Comparison of ENCODE assay signal across 8 cellular contexts in the genomic region with DNA sequence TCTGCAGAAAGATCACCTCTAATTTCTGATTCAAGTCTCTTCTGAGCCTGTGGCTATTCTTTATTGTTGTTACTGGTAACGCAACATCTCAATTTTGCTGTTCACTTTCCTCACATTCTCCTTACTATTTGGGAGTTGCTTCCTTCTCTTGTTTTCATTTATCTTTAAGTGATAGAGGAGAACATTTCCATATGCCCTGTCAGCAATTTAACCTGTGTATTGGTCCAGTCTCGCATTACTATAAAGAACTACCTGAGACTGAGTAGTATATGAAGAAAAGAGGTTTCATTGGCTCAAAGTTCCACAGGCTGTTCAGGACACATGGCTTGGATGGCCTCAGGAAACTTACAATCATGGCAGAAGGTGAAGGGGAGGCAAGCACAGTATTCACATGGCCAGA.
"Had no signal": no experiment of that assay in that cellular context is flagged by ENCODE, and none has a peak within 500 bp of the region (broad histone marks: within the 10 kb centered on the region; RNA-seq: fewer than 3 reads in every experiment).

No MANE protein-coding gene starts in this region.

- FAIRE-seq: HTR-8/SVneo had no signal

- H3K4me2 ChIP-seq: KMS-11 had no signal

- H3K27ac ChIP-seq: GM23248, KMS-11 had no signal

- H3K4me3 ChIP-seq: GM23248 had no signal

- H3K9ac ChIP-seq: GM23248, KMS-11 had no signal

- H2AFZ ChIP-seq: GM23248 had no signal

- DNase-seq: GM23248, GOT3, H7, HCEC 1CT, Karpas-422, KBM-7 had no signal
